8 cellular contexts compared by ENCODE assay signal in genomic region chr11:57482782-57483569, GRCh38. TPM values are rescaled to one million over a fixed set of nuclear protein-coding genes. Genes with fewer than 3 reads are reported as not detected.
DNase-seq lines count a peak whose midpoint lies in the region; ATAC-seq and TF ChIP-seq lines count a peak whose summit lies in the region.

No MANE protein-coding gene starts in this region.

- H3K36me3 ChIP-seq in H7 (replicated peaks; ENCODE audit: control insufficient read depth, insufficient read depth, low read length) (peaks cover 7% of the 10 kb centered on the region), OCI-LY7 (ENCODE audit: insufficient read depth, low read length) (peaks cover 40% of the 10 kb centered on the region)

- DNase-seq in CD1c-positive myeloid dendritic cell (ENCODE audit: extremely low spot score) = peak; percentile 59
- peak; percentile 96 for DNase-seq in H7
- peak; percentile 57 for DNase-seq in OCI-LY7 (ENCODE audit: low spot score)
- peak; percentile 80 for DNase-seq in activated naive CD4-positive, alpha-beta T cell treated with anti-CD3 and anti-CD28 coated beads, Interleukin-2, amount 50 U/mL, for 16 hours
- DNase-seq in left ventricle myocardium superior = peak; percentile 73
- DNase-seq in stimulated activated CD4-positive, alpha-beta T cell treated with anti-CD3 and anti-CD28 coated beads, Interleukin-12 subunit alpha, Interleukin-12 subunit beta, amount 100 ng/mL, for 24 hours (ENCODE audit: low read depth in 2 of 2) = peak; percentile 52 to 62
- DNase-seq in MV-4-11 (lab: John Stamatoyannopoulos, UW) = no peak

- no peaks in the 10 kb centered on the region for H3K9me2 ChIP-seq in OCI-LY7 (ENCODE audit: insufficient read depth, low read length)

- H3K27ac ChIP-seq in OCI-LY7 (ENCODE audit: low read depth, low read length, poor library complexity, severe bottlenecking) = peak overlapping the region; percentile 65

- peak overlapping the region; percentile 74 for H3K4me2 ChIP-seq in OCI-LY7 (ENCODE audit: low read length)

- peak; percentile 76 for TF ChIP-seq CTCF in OCI-LY7 (conservative IDR thresholded peaks at IDR 0.05; ENCODE audit: low read length)

- ATAC-seq in left ventricle myocardium superior (peak; percentile 71), HG03095 (IDR thresholded peaks at IDR 0.05; ENCODE audit: unreplicated experiment) (no peak)

- peaks cover 64% of the 10 kb centered on the region for H3K4me1 ChIP-seq in OCI-LY7 (ENCODE audit: insufficient read depth, low read length, poor library complexity, severe bottlenecking)

- POLR2A ChIA-PET in OCI-LY7 (lab: Charles Lee) = interaction anchor here (0.5 to 1.7 kb wide), 8 partner anchors 8 to 1618 kb away, joined by 3 to 8 read pairs (median 4); no protein-coding TSS in a partner anchor

- peak overlapping the region; percentile 10; the same call in 1 of the 2 replicates for H2AFZ ChIP-seq in OCI-LY7 (ENCODE audit: low read length)

- no peaks in the 10 kb centered on the region for H4K20me1 ChIP-seq in OCI-LY7 (ENCODE audit: insufficient read depth, low read length)

- intact Hi-C loops in OCI-LY7 (cut with micrococcal nuclease; ENCODE audit: unreplicated experiment) = no loop called here
- intact Hi-C loops in left ventricle myocardium superior (cut with micrococcal nuclease) = loop anchor here (5.0 kb wide), 1 partner anchor 136 kb away; no protein-coding TSS in a partner anchor

- no peaks in the 10 kb centered on the region for H3K9me3 ChIP-seq in OCI-LY7 (ENCODE audit: low read length)

- CTCF ChIA-PET in OCI-LY7 (lab: Charles Lee; ENCODE audit: unreplicated experiment) = interaction anchor here (1.0 to 1.9 kb wide), 4 partner anchors 11 to 34 kb away, joined by 3 to 18 read pairs (median 10); no protein-coding TSS in a partner anchor

- H3K79me2 ChIP-seq in OCI-LY7 (ENCODE audit: insufficient read depth, low read depth, low read length) = no peaks in the 10 kb centered on the region

- H3K4me3 ChIP-seq in H7 (ENCODE audit: insufficient read depth, low read depth, low read length) = peak overlapping the region; percentile 61
- peak overlapping the region; percentile 49 for H3K4me3 ChIP-seq in OCI-LY7 (ENCODE audit: low read depth, low read length, poor library complexity, severe bottlenecking)

- peaks cover 38% of the 10 kb centered on the region for H3K27me3 ChIP-seq in H7 (ENCODE audit: control insufficient read depth, insufficient read depth, low read length)

- no TSS peak for BruUV-seq in OCI-LY7 (replicated peaks; lab: Mats Ljungman, UMichigan)

RNA-seq across cellular contexts. Expression of gene RTN4RL2, which starts 22.6 kb away (rescaled TPM):
- total RNA-seq in H7 (2014; rRNA removed; shearing (Covaris generic)) = 3.1 and 3.4 TPM in 2 replicates
- 0.25 and 0.41 TPM in 2 replicates for total RNA-seq in OCI-LY7 (2014; rRNA removed; shearing (Covaris generic))
- total RNA-seq in OCI-LY7 (2022) = 2.3 and 4.2 TPM in 2 replicates
- 1.0 TPM for total RNA-seq in left ventricle myocardium superior

RNA-seq across cellular contexts. Expression of gene SLC43A1, which starts 32.5 kb away (rescaled TPM):
- total RNA-seq in H7 (2014; rRNA removed; shearing (Covaris generic)) = 30.7 and 33.1 TPM in 2 replicates
- 47.1 and 61.1 TPM in 2 replicates for total RNA-seq in OCI-LY7 (2014; rRNA removed; shearing (Covaris generic))
- total RNA-seq in OCI-LY7 (2022) = 78.6 and 87.0 TPM in 2 replicates
- total RNA-seq in left ventricle myocardium superior = 4.5 TPM

RNA-seq across cellular contexts. Expression of gene TIMM10, which starts 47.6 kb away (rescaled TPM):
- total RNA-seq in H7 (2014; rRNA removed; shearing (Covaris generic)) = 58.6 and 73.3 TPM in 2 replicates
- 163 and 195 TPM in 2 replicates for total RNA-seq in OCI-LY7 (2014; rRNA removed; shearing (Covaris generic))
- total RNA-seq in OCI-LY7 (2022) (204 and 258 TPM in 2 replicates), left ventricle myocardium superior (56.7 TPM)

RNA-seq across cellular contexts. Expression of gene SMTNL1, which starts 54.4 kb away (rescaled TPM):
- not detected in 2 replicates for total RNA-seq in H7 (2014; rRNA removed; shearing (Covaris generic))
- total RNA-seq in OCI-LY7 (2014; rRNA removed; shearing (Covaris generic)) = not detected in 2 replicates
- total RNA-seq in OCI-LY7 (2022) (not detected in 2 replicates), left ventricle myocardium superior (not detected)

RNA-seq across cellular contexts. Expression of gene SLC43A3, which starts 56.1 kb away (rescaled TPM):
- total RNA-seq in H7 (2014; rRNA removed; shearing (Covaris generic)) = 9.7 and 16.4 TPM in 2 replicates
- 38.4 and 41.3 TPM in 2 replicates for total RNA-seq in OCI-LY7 (2014; rRNA removed; shearing (Covaris generic))
- total RNA-seq in OCI-LY7 (2022) (55.5 and 62.1 TPM in 2 replicates), left ventricle myocardium superior (20.6 TPM)
